In genomic region chr6:35484921-35485392, GRCh38 we compare ENCODE assay signal across 10 cellular contexts. TPM values are rescaled to one million over a fixed set of nuclear protein-coding genes. Genes with fewer than 3 reads are reported as not detected.
DNase-seq lines count a peak whose midpoint lies in the region; ATAC-seq and TF ChIP-seq lines count a peak whose summit lies in the region.
"Had no signal": no experiment of that assay in that cellular context is flagged by ENCODE, and none has a peak within 500 bp of the region (broad histone marks: within the 10 kb centered on the region; RNA-seq: fewer than 3 reads in every experiment).

No MANE protein-coding gene starts in this region.

- WGBS in esophagus, 2 donors: 76% methylated on average over 7 of the region's 7 CpGs

- H3K36me3 ChIP-seq in MG63: peaks cover 4% of the 10 kb centered on the region
- H3K36me3 ChIP-seq in esophagus (ENCODE audit: control insufficient read depth in 2 of 2, insufficient read depth in 2 of 2, low read length in 1 of 2): peaks cover 6 to 16% of the 10 kb centered on the region in 2 donors
- H3K36me3 ChIP-seq in effector memory CD4-positive, alpha-beta T cell (ENCODE audit: control insufficient read depth, insufficient read depth, low read length): no peaks in the 10 kb centered on the region

- H3K4me3 Mint-ChIP-seq in nephron progenitor cell: no peak overlapping the region

- H3K27me3 Mint-ChIP-seq in nephron progenitor cell (ENCODE audit: low read depth, poor library complexity): no peaks in the 10 kb centered on the region

- no peaks in the 10 kb centered on the region for H3K9me3 ChIP-seq in MG63
- H3K9me3 ChIP-seq in esophagus (ENCODE audit: control insufficient read depth in 2 of 2, insufficient read depth in 1 of 2, low read depth in 1 of 2, low read length in 1 of 2): no peaks in the 10 kb centered on the region
- no peaks in the 10 kb centered on the region for H3K9me3 ChIP-seq in effector memory CD4-positive, alpha-beta T cell (ENCODE audit: control insufficient read depth, low read length)

- peaks cover 61% of the 10 kb centered on the region for H3K4me1 Mint-ChIP-seq in nephron progenitor cell

- peaks cover 5 to 33% of the 10 kb centered on the region in 2 donors for H3K4me1 ChIP-seq in esophagus (ENCODE audit: control insufficient read depth in 2 of 2, insufficient read depth in 2 of 2, low read length in 1 of 2)
- H3K4me1 ChIP-seq in effector memory CD4-positive, alpha-beta T cell (ENCODE audit: control insufficient read depth, insufficient read depth, low read length, poor library complexity, severe bottlenecking): no peaks in the 10 kb centered on the region

- H3K27ac Mint-ChIP-seq in nephron progenitor cell: peak overlapping the region; percentile 64

- no peaks in the 10 kb centered on the region for H3K9me3 Mint-ChIP-seq in nephron progenitor cell

- H3K36me3 Mint-ChIP-seq in nephron progenitor cell (ENCODE audit: low read depth): peaks cover 9% of the 10 kb centered on the region

- H3K4me3 ChIP-seq in MG63 (no peak overlapping the region), esophagus (ENCODE audit: low read depth in 1 of 2, low read length in 2 of 2) (no peak overlapping the region)
- no peak overlapping the region for H3K4me3 ChIP-seq in effector memory CD4-positive, alpha-beta T cell (ENCODE audit: insufficient read depth, low read depth, low read length, poor library complexity, severe bottlenecking)

- no peaks in the 10 kb centered on the region for H3K27me3 ChIP-seq in MG63
- no peaks in the 10 kb centered on the region for H3K27me3 ChIP-seq in esophagus (ENCODE audit: control insufficient read depth in 1 of 2, insufficient read depth in 2 of 2, low read length in 2 of 2)
- no peaks in the 10 kb centered on the region for H3K27me3 ChIP-seq in effector memory CD4-positive, alpha-beta T cell (replicated peaks; ENCODE audit: control insufficient read depth, insufficient read depth, low read length, poor library complexity, severe bottlenecking)

- H3K27ac ChIP-seq in esophagus (ENCODE audit: low read depth in 2 of 2, low read length in 1 of 2): peak overlapping the region; percentile 90 to 93
- no peak overlapping the region for H3K27ac ChIP-seq in effector memory CD4-positive, alpha-beta T cell (ENCODE audit: insufficient read depth, low read length, poor library complexity, severe bottlenecking)

- DNase-seq in A172 (ENCODE audit: low spot score) (peak; percentile 83), MG63 (peak; percentile 36), nephron progenitor cell (no peak), NCI-H2196 (lab: John Stamatoyannopoulos, UW; ENCODE audit: unreplicated experiment) (no peak)
- DNase-seq in effector memory CD4-positive, alpha-beta T cell: no peak
- no peak for DNase-seq in activated T-cell treated with anti-CD3 and anti-CD28 coated beads, Interleukin-2, amount 50 U/mL, for 48 hours

- no peak for ATAC-seq in GM19467 (IDR thresholded peaks at IDR 0.05; ENCODE audit: unreplicated experiment)

- no peak for TF ChIP-seq CTCF in nephron progenitor cell (IDR thresholded peaks at IDR 0.05)

RNA-seq across cellular contexts. Expression of gene TEAD3, which starts 11.9 kb away (rescaled TPM):
- total RNA-seq in A172 (2014; rRNA removed; shearing (Covaris generic)): 10.9 and 12.3 TPM in 2 replicates
- 7.5 and 9.2 TPM in 2 replicates for total RNA-seq in MG63 (2014; rRNA removed; shearing (Covaris generic); ENCODE audit: low replicate concordance)
- polyA plus RNA-seq in esophagus: 10 to 100 TPM; 28.6 to 29.1 TPM
- total RNA-seq: mononuclear cell, OCI-LY7 had no signal

RNA-seq across cellular contexts. Expression of gene RPL10A, which starts 16.8 kb away (rescaled TPM):
- 1,014 and 1,151 TPM in 2 replicates for total RNA-seq in A172 (2014; rRNA removed; shearing (Covaris generic))
- 1,962 and 2,782 TPM in 2 replicates for total RNA-seq in MG63 (2014; rRNA removed; shearing (Covaris generic); ENCODE audit: low replicate concordance)
- polyA plus RNA-seq in esophagus: 1,000 to 10,000 TPM in 1 of 2 donors, 100 to 1,000 TPM in 1; 735 to 2,438 TPM

RNA-seq across cellular contexts. Expression of gene TULP1, which starts 27.7 kb away (rescaled TPM):
- total RNA-seq in A172 (2014; rRNA removed; shearing (Covaris generic)): not detected in 2 replicates
- total RNA-seq in MG63 (2014; rRNA removed; shearing (Covaris generic); ENCODE audit: low replicate concordance): not detected in 2 replicates
- under 1 TPM; 0.08 TPM for polyA plus RNA-seq in esophagus
- total RNA-seq: mononuclear cell, OCI-LY7 had no signal

RNA-seq across cellular contexts. Expression of gene FANCE, which starts 32.8 kb away (rescaled TPM):
- total RNA-seq in A172 (2014; rRNA removed; shearing (Covaris generic)): 11.4 and 13.9 TPM in 2 replicates
- 20.1 and 28.0 TPM in 2 replicates for total RNA-seq in MG63 (2014; rRNA removed; shearing (Covaris generic); ENCODE audit: low replicate concordance)
- 1 to 10 TPM; 4.6 to 6.3 TPM for polyA plus RNA-seq in esophagus

Comparison
In these comparisons a context has a peak if more than half of its experiments do, and no peak if none do; other contexts are left out.
1. DNase-seq: peak in A172 (single experiment) and MG63 (single experiment); none in nephron progenitor cell (single experiment), effector memory CD4-positive, alpha-beta T cell (0 of 3), NCI-H2196 (single experiment) and activated T-cell treated with anti-CD3 and anti-CD28 coated beads, Interleukin-2, amount 50 U/mL, for 48 hours (0 of 2).